13 cellular contexts compared by ENCODE assay signal in the genomic region with DNA sequence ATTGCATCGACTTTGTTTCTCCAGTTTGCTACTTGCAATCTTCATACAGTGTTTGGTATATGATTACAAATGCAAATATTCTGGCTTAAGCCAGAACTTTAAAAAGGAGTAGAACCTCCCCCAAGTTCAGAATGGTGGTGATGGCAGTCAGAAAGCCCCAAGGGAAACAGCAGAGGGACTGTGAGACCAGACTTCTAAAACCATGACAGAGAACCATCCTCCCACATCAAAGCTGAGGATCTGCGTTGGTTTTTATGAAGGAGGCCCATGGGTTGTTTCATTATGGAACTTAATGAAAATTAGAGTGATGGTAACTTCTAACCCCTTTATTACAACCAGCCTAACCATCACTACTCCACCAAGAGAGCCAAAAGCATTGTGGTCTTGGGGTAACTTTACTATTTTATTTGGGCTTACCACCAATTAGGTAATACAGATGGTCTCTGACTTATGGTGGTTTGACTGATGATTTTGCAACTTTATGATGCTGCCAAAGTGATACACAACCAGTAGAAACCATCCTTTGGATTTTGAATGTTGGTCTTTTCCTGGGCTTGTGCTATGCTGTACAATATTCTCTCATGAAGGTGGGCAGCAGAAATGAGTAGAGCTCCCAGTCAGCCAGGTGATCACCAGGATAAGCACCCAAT. TPM values are rescaled to one million over a fixed set of nuclear protein-coding genes. Genes with fewer than 3 reads are reported as not detected.
DNase-seq lines count a peak whose midpoint lies in the region; ATAC-seq and TF ChIP-seq lines count a peak whose summit lies in the region.
"Had no signal": no experiment of that assay in that cellular context is flagged by ENCODE, and none has a peak within 500 bp of the region (broad histone marks: within the 10 kb centered on the region; RNA-seq: fewer than 3 reads in every experiment).

No MANE protein-coding gene starts in this region.

- H4K20me1 ChIP-seq in Loucy (ENCODE audit: insufficient read depth, low read length, poor library complexity, severe bottlenecking) (no peaks in the 10 kb centered on the region), MM.1S (ENCODE audit: insufficient read depth, low read length) (no peaks in the 10 kb centered on the region)

- H3K9ac ChIP-seq in Loucy (ENCODE audit: low read depth, low read length, poor library complexity, severe bottlenecking), result no peak overlapping the region
- no peak overlapping the region for H3K9ac ChIP-seq in MM.1S (ENCODE audit: low read length)

- H3K9me3 Mint-ChIP-seq in CD8-positive, alpha-beta T cell, result no peaks in the 10 kb centered on the region

- POLR2A ChIA-PET in CD8-positive, alpha-beta T cell (lab: Charles Lee), result no interaction called here

- H3K36me3 ChIP-seq in Loucy (ENCODE audit: insufficient read depth, low read length) (no peaks in the 10 kb centered on the region), MM.1S (replicated peaks; ENCODE audit: insufficient read depth, low read length) (no peaks in the 10 kb centered on the region)
- no peaks in the 10 kb centered on the region for H3K36me3 ChIP-seq in CD8-positive, alpha-beta T cell (ENCODE audit: insufficient read depth, low read length)

- H3K4me2 ChIP-seq in Loucy (ENCODE audit: low read depth, low read length, poor library complexity, severe bottlenecking) (peak overlapping the region; percentile 17), MM.1S (ENCODE audit: low read depth, low read length) (no peak overlapping the region)

- H3K27ac ChIP-seq in MM.1S (ENCODE audit: low read length), result no peak overlapping the region
- no peak overlapping the region for H3K27ac ChIP-seq in CD8-positive, alpha-beta T cell (ENCODE audit: low read depth, low read length)
- H3K27ac ChIP-seq: HL-60 had no signal

- H3K4me1 ChIP-seq in Loucy (ENCODE audit: insufficient read depth, low read length, poor library complexity, severe bottlenecking) (peaks cover 9% of the 10 kb centered on the region), MM.1S (ENCODE audit: low read length) (no peaks in the 10 kb centered on the region)
- H3K4me1 ChIP-seq in CD8-positive, alpha-beta T cell (ENCODE audit: insufficient read depth, low read length), result no peaks in the 10 kb centered on the region

- TF ChIP-seq CTCF in GM13977 (IDR thresholded peaks at IDR 0.05; ENCODE audit: extremely low read depth, insufficient read depth, missing control alignments) (no peak), Loucy (conservative IDR thresholded peaks at IDR 0.05; ENCODE audit: low read length) (no peak), MM.1S (IDR thresholded peaks at IDR 0.05; ENCODE audit: low read length) (no peak)
- TF ChIP-seq CTCF in CD8-positive, alpha-beta T cell (IDR thresholded peaks at IDR 0.05), result no peak

- in situ Hi-C loops in GM13977 (cut with MboI; ENCODE audit: low pct_unique_long_range_greater_than_20kb, low sequenced_read_pairs, unreplicated experiment), result no loop called here

- H3K4me3 ChIP-seq in Loucy (ENCODE audit: low read length, poor library complexity, severe bottlenecking), result no peak overlapping the region
- no peak overlapping the region for H3K4me3 ChIP-seq in MM.1S (ENCODE audit: low read length)
- H3K4me3 ChIP-seq in CD8-positive, alpha-beta T cell (ENCODE audit: low read depth, low read length), result no peak overlapping the region

- no peak overlapping the region for H3K4me3 Mint-ChIP-seq in CD8-positive, alpha-beta T cell
- H3K4me3 Mint-ChIP-seq: activated naive CD8-positive, alpha-beta T cell had no signal

- no peaks in the 10 kb centered on the region; the same call in 1 of the 2 replicates for H3K9me3 ChIP-seq in Loucy (ENCODE audit: insufficient read depth, low read depth, low read length)
- no peaks in the 10 kb centered on the region for H3K9me3 ChIP-seq in MM.1S (replicated peaks; ENCODE audit: insufficient read depth, low read length)
- H3K9me3 ChIP-seq in CD8-positive, alpha-beta T cell (ENCODE audit: low read length), result no peaks in the 10 kb centered on the region

- CTCF ChIA-PET in CD8-positive, alpha-beta T cell (lab: Charles Lee), result no interaction called here

- intact Hi-C loops in CD8-positive, alpha-beta T cell (cut with DNase I, micrococcal nuclease), result no loop called here

- H3K9me2 ChIP-seq in Loucy (replicated peaks; ENCODE audit: low read depth, low read length) (no peaks in the 10 kb centered on the region), MM.1S (replicated peaks; ENCODE audit: insufficient read depth, low read length) (no peaks in the 10 kb centered on the region)

- H3F3A ChIP-seq in Loucy (ENCODE audit: low read depth) (no peaks in the 10 kb centered on the region), MM.1S (ENCODE audit: insufficient read depth, low read length) (no peaks in the 10 kb centered on the region)

- H3K36me3 Mint-ChIP-seq in CD8-positive, alpha-beta T cell, result no peaks in the 10 kb centered on the region

- H3K27ac Mint-ChIP-seq in CD8-positive, alpha-beta T cell, result no peak overlapping the region
- H3K27ac Mint-ChIP-seq: activated naive CD8-positive, alpha-beta T cell had no signal

- DNase-seq in GM13977 (ENCODE audit: low spot score) (peak; percentile 68), MM.1S (no peak), NCI-H146 treated with DMSO at 0.1 percent for 48 hours (lab: John Stamatoyannopoulos, UW; ENCODE audit: unreplicated experiment) (no peak), HCEC 1CT (no peak)
- no peak for DNase-seq in CD8-positive, alpha-beta T cell
- DNase-seq: NCI-H2081, SHP77 had no signal

- peaks cover 13% of the 10 kb centered on the region for H3K27me3 Mint-ChIP-seq in CD8-positive, alpha-beta T cell (ENCODE audit: low read depth)

- H3K27me3 ChIP-seq in Loucy (ENCODE audit: insufficient read depth, low read length, poor library complexity, severe bottlenecking) (peaks cover 4% of the 10 kb centered on the region), MM.1S (replicated peaks; ENCODE audit: insufficient read depth, low read length) (no peaks in the 10 kb centered on the region)
- H3K27me3 ChIP-seq in CD8-positive, alpha-beta T cell (ENCODE audit: insufficient read depth, low read length), result no peaks in the 10 kb centered on the region

- no peaks in the 10 kb centered on the region for H3K4me1 Mint-ChIP-seq in CD8-positive, alpha-beta T cell (ENCODE audit: low read depth)

- H2AFZ ChIP-seq in Loucy (ENCODE audit: low read length), result no peak overlapping the region
- H2AFZ ChIP-seq in MM.1S (ENCODE audit: low read length), result no peak overlapping the region

- ATAC-seq in GM19463 (IDR thresholded peaks at IDR 0.05; ENCODE audit: unreplicated experiment), result peak; percentile 92
- peak; percentile 90 for ATAC-seq in HG02943 (IDR thresholded peaks at IDR 0.05; ENCODE audit: low read depth, unreplicated experiment)
- no peak for ATAC-seq in CD8-positive, alpha-beta T cell
- ATAC-seq: activated CD4-positive, CD25-positive, alpha-beta regulatory T cell treated with anti-CD3 and anti-CD28 coated beads, Interleukin-2, amount 50 U/mL, for 24 hours had no signal

- H3K79me2 ChIP-seq in Loucy (ENCODE audit: insufficient read depth, low read length) (no peaks in the 10 kb centered on the region), MM.1S (ENCODE audit: low read length) (no peaks in the 10 kb centered on the region)

RNA-seq across cellular contexts. Expression of gene MRS2, which starts 10.9 kb away (rescaled TPM):
- 1 to 10 TPM; 4.1 to 6.1 TPM for total RNA-seq in CD8-positive, alpha-beta T cell

RNA-seq across cellular contexts. Expression of gene DCDC2, which starts 34.0 kb away (rescaled TPM):
- not detected for total RNA-seq in CD8-positive, alpha-beta T cell
